9 cellular contexts compared by ENCODE assay signal in genomic region chr1:203440780-203441179, GRCh38. TPM values are rescaled to one million over a fixed set of nuclear protein-coding genes. Genes with fewer than 3 reads are reported as not detected.
DNase-seq lines count a peak whose midpoint lies in the region; ATAC-seq, FAIRE-seq and TF ChIP-seq lines count a peak whose summit lies in the region.
"Had no signal": no experiment of that assay in that cellular context is flagged by ENCODE, and none has a peak within 500 bp of the region (broad histone marks: within the 10 kb centered on the region; RNA-seq: fewer than 3 reads in every experiment).

No MANE protein-coding gene starts in this region.

- ATAC-seq in activated CD4-positive, alpha-beta T cell treated with anti-CD3 and anti-CD28 coated beads for 36 hours, result no peak
- no peak for ATAC-seq in foreskin keratinocyte
- peak; percentile 28 to 86 (median 82) for ATAC-seq in pancreas
- no peak for ATAC-seq in GM21737 (IDR thresholded peaks at IDR 0.05; ENCODE audit: unreplicated experiment)
- ATAC-seq in naive thymus-derived CD4-positive, alpha-beta T cell, result no peak

- TF ChIP-seq CTCF in RWPE1 (conservative IDR thresholded peaks at IDR 0.05; ENCODE audit: low read depth) (peak; percentile 28), foreskin keratinocyte (conservative IDR thresholded peaks at IDR 0.05) (peak; percentile 45), pancreas (IDR thresholded peaks at IDR 0.05) (peak in 1 of 4 donors; percentile 15)

- H3K36me3 ChIP-seq in pancreas, result no peaks in the 10 kb centered on the region
- H3K36me3 ChIP-seq in naive thymus-derived CD4-positive, alpha-beta T cell (ENCODE audit: control insufficient read depth in 2 of 3, insufficient read depth in 3 of 3, low read length in 3 of 3), result no peaks in the 10 kb centered on the region

- H3K4me1 Mint-ChIP-seq in activated CD4-positive, alpha-beta T cell treated with anti-CD3 and anti-CD28 coated beads for 36 hours, result no peaks in the 10 kb centered on the region
- H3K4me1 Mint-ChIP-seq in naive thymus-derived CD4-positive, alpha-beta T cell, result peaks cover 0 to 3% (median 0%) of the 10 kb centered on the region in 7 donors

- intact Hi-C loops in activated CD4-positive, alpha-beta T cell treated with anti-CD3 and anti-CD28 coated beads for 36 hours (cut with DNase I, micrococcal nuclease), result no loop called here
- intact Hi-C loops in pancreas (cut with DNase I), result loop anchor here in 1 of 3 donors (10.0 kb wide), 1 partner anchor 96 kb away; no protein-coding TSS in a partner anchor
- intact Hi-C loops in naive thymus-derived CD4-positive, alpha-beta T cell (cut with micrococcal nuclease), result no loop called here

- H3K4me3 Mint-ChIP-seq in activated CD4-positive, alpha-beta T cell treated with anti-CD3 and anti-CD28 coated beads for 36 hours, result no peak overlapping the region
- H3K4me3 Mint-ChIP-seq in naive thymus-derived CD4-positive, alpha-beta T cell, result no peak overlapping the region
- H3K4me3 Mint-ChIP-seq: stimulated activated naive CD8-positive, alpha-beta T cell treated with anti-CD3 and anti-CD28 coated beads, Interleukin-15, Interleukin-2, amounts not matched to agents 100 ng/mL and 50 ng/mL, for 24 hours had no signal

- H3K4me3 ChIP-seq in pancreas, result no peak overlapping the region
- no peak overlapping the region for H3K4me3 ChIP-seq in naive thymus-derived CD4-positive, alpha-beta T cell (ENCODE audit: low read length)

- 13 to 18% methylated on average over 7 of the region's 7 CpGs for WGBS in pancreas, 2 donors

- H3K27me3 ChIP-seq in foreskin keratinocyte, result peaks cover 68% of the 10 kb centered on the region
- no peaks in the 10 kb centered on the region for H3K27me3 ChIP-seq in pancreas
- no peaks in the 10 kb centered on the region for H3K27me3 ChIP-seq in naive thymus-derived CD4-positive, alpha-beta T cell (ENCODE audit: control insufficient read depth in 2 of 2, insufficient read depth in 2 of 2, low read length in 2 of 2)

- POLR2A ChIA-PET in activated CD4-positive, alpha-beta T cell treated with anti-CD3 and anti-CD28 coated beads for 36 hours (lab: Charles Lee), result no interaction called here
- POLR2A ChIA-PET in RWPE1 (lab: Yijun Ruan, JAX; ENCODE audit: low non-redundant PET), result no interaction called here
- POLR2A ChIA-PET in naive thymus-derived CD4-positive, alpha-beta T cell (lab: Charles Lee), result no interaction called here

- peaks cover 2% of the 10 kb centered on the region for H3K9me3 Mint-ChIP-seq in activated CD4-positive, alpha-beta T cell treated with anti-CD3 and anti-CD28 coated beads for 36 hours (ENCODE audit: low read depth)
- peaks cover 2 to 8% (median 5%) of the 10 kb centered on the region in 11 donors for H3K9me3 Mint-ChIP-seq in naive thymus-derived CD4-positive, alpha-beta T cell

- DNase-seq in activated CD4-positive, alpha-beta T cell treated with anti-CD3 and anti-CD28 coated beads for 36 hours, result peak; percentile 12
- no peak for DNase-seq in activated CD4-positive, alpha-beta T cell treated with anti-CD3 and anti-CD28 coated beads, Interleukin-2, amount 50 U/mL, for 1 hour
- peak; percentile 43 for DNase-seq in RWPE1 (ENCODE audit: low spot score)
- DNase-seq in foreskin keratinocyte, result no peak
- DNase-seq in pancreas, result peak in 4 of 6 donors; percentile 16 to 73 (median 36)
- no peak for DNase-seq in 8988T
- DNase-seq in naive thymus-derived CD4-positive, alpha-beta T cell, result no peak

- H3K27me3 Mint-ChIP-seq in activated CD4-positive, alpha-beta T cell treated with anti-CD3 and anti-CD28 coated beads for 36 hours, result peaks cover 4% of the 10 kb centered on the region
- peaks cover 5 to 38% (median 10%) of the 10 kb centered on the region in 5 donors for H3K27me3 Mint-ChIP-seq in naive thymus-derived CD4-positive, alpha-beta T cell

- no peak overlapping the region for H3K27ac ChIP-seq in RWPE1
- H3K27ac ChIP-seq in foreskin keratinocyte, result no peak overlapping the region
- no peak overlapping the region for H3K27ac ChIP-seq in pancreas
- no peak overlapping the region for H3K27ac ChIP-seq in naive thymus-derived CD4-positive, alpha-beta T cell (ENCODE audit: low read depth, low read length)

- no peak overlapping the region for H3K27ac Mint-ChIP-seq in activated CD4-positive, alpha-beta T cell treated with anti-CD3 and anti-CD28 coated beads for 36 hours
- no peak overlapping the region for H3K27ac Mint-ChIP-seq in naive thymus-derived CD4-positive, alpha-beta T cell
- H3K27ac Mint-ChIP-seq: stimulated activated naive CD8-positive, alpha-beta T cell treated with anti-CD3 and anti-CD28 coated beads, Interleukin-15, Interleukin-2, amounts not matched to agents 100 ng/mL and 50 ng/mL, for 24 hours had no signal

- no peaks in the 10 kb centered on the region for H3K9me3 ChIP-seq in pancreas
- no peaks in the 10 kb centered on the region for H3K9me3 ChIP-seq in naive thymus-derived CD4-positive, alpha-beta T cell (ENCODE audit: control insufficient read depth in 2 of 3, low read length in 3 of 3)

- H3K4me1 ChIP-seq in foreskin keratinocyte (no peaks in the 10 kb centered on the region), pancreas (no peaks in the 10 kb centered on the region)
- no peaks in the 10 kb centered on the region for H3K4me1 ChIP-seq in naive thymus-derived CD4-positive, alpha-beta T cell (ENCODE audit: control insufficient read depth in 2 of 2, insufficient read depth in 2 of 2, low read length in 2 of 2)

- CTCF ChIA-PET in activated CD4-positive, alpha-beta T cell treated with anti-CD3 and anti-CD28 coated beads for 36 hours (lab: Charles Lee), result interaction anchor here (0.6 to 0.9 kb wide), 2 partner anchors 17 to 100 kb away, joined by 3 to 4 read pairs; no protein-coding TSS in a partner anchor
- CTCF ChIA-PET in RWPE1 (lab: Yijun Ruan, JAX), result interaction anchor here (0.5 to 2.3 kb wide), 9 partner anchors 11 to 923 kb away, joined by 3 to 23 read pairs (median 3); no protein-coding TSS in a partner anchor
- CTCF ChIA-PET in naive thymus-derived CD4-positive, alpha-beta T cell (lab: Charles Lee), result interaction anchor here (0.9 kb wide), 1 partner anchor 173 kb away, joined by 3 read pairs; no protein-coding TSS in a partner anchor

- no peak for FAIRE-seq in pancreas (lab: Jason Lieb, UNC)

- H3K36me3 Mint-ChIP-seq in activated CD4-positive, alpha-beta T cell treated with anti-CD3 and anti-CD28 coated beads for 36 hours (ENCODE audit: low read depth), result no peaks in the 10 kb centered on the region
- H3K36me3 Mint-ChIP-seq in naive thymus-derived CD4-positive, alpha-beta T cell, result peaks cover 0 to 4% (median 0%) of the 10 kb centered on the region in 5 donors

RNA-seq across cellular contexts. Expression of gene PRELP, which starts 34.8 kb away (rescaled TPM):
- not detected for total RNA-seq in activated CD4-positive, alpha-beta T cell treated with anti-CD3 and anti-CD28 coated beads for 36 hours
- total RNA-seq in foreskin keratinocyte, result 0.03 and 0.07 TPM in 2 replicates
- 0.04 and 0.07 TPM in 2 replicates for polyA plus RNA-seq in foreskin keratinocyte
- total RNA-seq in pancreas, result 1 to 10 TPM; 1.2 to 6.6 (median 2.4) TPM
- 1 to 10 TPM; 3.4 to 4.1 TPM for polyA plus RNA-seq in pancreas
- total RNA-seq in naive thymus-derived CD4-positive, alpha-beta T cell, result not detected
- polyA plus RNA-seq in naive thymus-derived CD4-positive, alpha-beta T cell, result not detected

RNA-seq across cellular contexts. Expression of gene OPTC, which starts 53.2 kb away (rescaled TPM):
- total RNA-seq in activated CD4-positive, alpha-beta T cell treated with anti-CD3 and anti-CD28 coated beads for 36 hours, result not detected
- total RNA-seq in foreskin keratinocyte, result not detected in 2 replicates
- polyA plus RNA-seq in foreskin keratinocyte, result not detected in 2 replicates
- total RNA-seq in pancreas, result not detected
- not detected for polyA plus RNA-seq in pancreas
- not detected for total RNA-seq in naive thymus-derived CD4-positive, alpha-beta T cell
- not detected for polyA plus RNA-seq in naive thymus-derived CD4-positive, alpha-beta T cell

Comparison
In these comparisons a context has a peak if more than half of its experiments do, and no peak if none do; other contexts are left out.
1. DNase-seq: peak in activated CD4-positive, alpha-beta T cell treated with anti-CD3 and anti-CD28 coated beads for 36 hours (single experiment), RWPE1 (single experiment) and pancreas (4 of 6); none in activated CD4-positive, alpha-beta T cell treated with anti-CD3 and anti-CD28 coated beads, Interleukin-2, amount 50 U/mL, for 1 hour (single experiment), foreskin keratinocyte (0 of 2), 8988T (single experiment) and naive thymus-derived CD4-positive, alpha-beta T cell (0 of 9).
2. ATAC-seq: peak in pancreas (4 of 4); none in activated CD4-positive, alpha-beta T cell treated with anti-CD3 and anti-CD28 coated beads for 36 hours (single experiment), foreskin keratinocyte (single experiment), GM21737 (single experiment) and naive thymus-derived CD4-positive, alpha-beta T cell (single experiment).